In genomic region chrX:9614016-9614415, GRCh38 we compare ENCODE assay signal across 21 cellular contexts.
A peak's percentile ranks its signal among the peaks of the same experiment; 100 is the strongest.
DNase-seq lines count a peak whose midpoint lies in the region; ATAC-seq and TF ChIP-seq lines count a peak whose summit lies in the region.
"Had no signal": no experiment of that assay in that cellular context is flagged by ENCODE, and none has a peak within 500 bp of the region (broad histone marks: within the 10 kb centered on the region; RNA-seq: fewer than 3 reads in every experiment).

No MANE protein-coding gene starts in this region.

- H3K9ac ChIP-seq in endodermal cell (ENCODE audit: extremely low read depth, low read length, poor library complexity, severe bottlenecking) = no peak overlapping the region
- H3K9ac ChIP-seq: parathyroid adenoma had no signal

- peaks cover 2% of the 10 kb centered on the region for H3K36me3 Mint-ChIP-seq in endodermal cell (ENCODE audit: low read depth)

- no peaks in the 10 kb centered on the region for H3K4me1 ChIP-seq in endodermal cell (ENCODE audit: control insufficient read depth, insufficient read depth, low read length)
- H3K4me1 ChIP-seq: gastroesophageal sphincter, parathyroid adenoma had no signal

- no peak overlapping the region for H3K27ac Mint-ChIP-seq in endodermal cell
- H3K27ac Mint-ChIP-seq: activated CD8-positive, alpha-beta T cell treated with anti-CD3 and anti-CD28 coated beads, Interleukin-2, amount 10 ng/mL, durations not matched to agents 7 days and 5 days; activated naive CD8-positive, alpha-beta T cell treated with anti-CD3 and anti-CD28 coated beads, Interleukin-2, amount 10 ng/mL, durations not matched to agents 7 days and 5 days had no signal

- no peaks in the 10 kb centered on the region for H3K9me3 ChIP-seq in endodermal cell (ENCODE audit: control insufficient read depth, low read length)
- H3K9me3 ChIP-seq: gastroesophageal sphincter had no signal

- no peak for ATAC-seq in HG03460 (IDR thresholded peaks at IDR 0.05; ENCODE audit: unreplicated experiment)
- ATAC-seq: activated CD8-positive, alpha-beta T cell treated with anti-CD3 and anti-CD28 coated beads, Interleukin-2, amount 10 ng/mL, durations not matched to agents 7 days and 5 days; gastroesophageal sphincter had no signal

- no peak overlapping the region for H3K4me3 ChIP-seq in BJ (ENCODE audit: low read depth, low read length)
- no peak overlapping the region for H3K4me3 ChIP-seq in brain microvascular endothelial cell (ENCODE audit: low read depth, low read length)
- H3K4me3 ChIP-seq in endodermal cell (ENCODE audit: low read length) = no peak overlapping the region
- H3K4me3 ChIP-seq: gastroesophageal sphincter had no signal

- H3K4me1 Mint-ChIP-seq in endodermal cell = peaks cover 5% of the 10 kb centered on the region
- H3K4me1 Mint-ChIP-seq: activated naive CD8-positive, alpha-beta T cell treated with anti-CD3 and anti-CD28 coated beads, Interleukin-2, amount 10 ng/mL, durations not matched to agents 7 days and 5 days had no signal

- DNase-seq in BJ (ENCODE audit: low read depth) = peak; percentile 28
- peak; percentile 61 for DNase-seq in HT1080 (ENCODE audit: low read depth)
- peak; percentile 54 for DNase-seq in brain microvascular endothelial cell
- peak; percentile 44 for DNase-seq in kidney glomerular epithelial cell (lab: John Stamatoyannopoulos, UW)
- DNase-seq in endodermal cell = no peak
- no peak for DNase-seq in D341Med (ENCODE audit: low spot score)
- no peak for DNase-seq in activated gamma-delta T cell (lab: John Stamatoyannopoulos, UW)
- DNase-seq: activated CD8-positive, alpha-beta T cell treated with anti-CD3 and anti-CD28 coated beads, Interleukin-2, amount 10 ng/mL, durations not matched to agents 7 days and 5 days; activated naive CD8-positive, alpha-beta T cell treated with anti-CD3 and anti-CD28 coated beads, Interleukin-2, amount 10 ng/mL, durations not matched to agents 7 days and 5 days; effector memory CD4-positive, alpha-beta T cell; NCI-H1436 treated with DMSO at 0.1 percent for 48 hours; NCI-H2227 treated with DMSO at 0.1 percent for 48 hours; NK-92 treated with Interleukin-12 subunit alpha and Interleukin-12 subunit beta, amount 100 ng/mL, for 24 hours; small intestine; stimulated activated CD4-positive, alpha-beta T cell treated with anti-CD3 and anti-CD28 coated beads, Interleukin-4, amount 100 ng/mL, for 24 hours; substantia nigra had no signal

- no peak overlapping the region for H3K4me3 Mint-ChIP-seq in endodermal cell
- H3K4me3 Mint-ChIP-seq: activated CD8-positive, alpha-beta T cell treated with anti-CD3 and anti-CD28 coated beads, Interleukin-2, amount 10 ng/mL, durations not matched to agents 7 days and 5 days; activated naive CD8-positive, alpha-beta T cell treated with anti-CD3 and anti-CD28 coated beads, Interleukin-2, amount 10 ng/mL, durations not matched to agents 7 days and 5 days; central memory CD8-positive, alpha-beta T cell had no signal

- no peaks in the 10 kb centered on the region for H3K27me3 Mint-ChIP-seq in endodermal cell (ENCODE audit: insufficient read depth)
- H3K27me3 Mint-ChIP-seq: activated naive CD8-positive, alpha-beta T cell treated with anti-CD3 and anti-CD28 coated beads, Interleukin-2, amount 10 ng/mL, durations not matched to agents 7 days and 5 days; central memory CD8-positive, alpha-beta T cell had no signal

- no peak for TF ChIP-seq CTCF in BJ (IDR thresholded peaks at IDR 0.05; ENCODE audit: insufficient read depth, low read depth, low read length)
- no peak for TF ChIP-seq CTCF in brain microvascular endothelial cell (IDR thresholded peaks at IDR 0.05; ENCODE audit: low read depth, low read length, missing control alignments)
- no peak for TF ChIP-seq CTCF in endodermal cell (conservative IDR thresholded peaks at IDR 0.05)

- H3K27ac ChIP-seq in brain microvascular endothelial cell = no peak overlapping the region
- H3K27ac ChIP-seq in endodermal cell (ENCODE audit: low read depth, low read length) = no peak overlapping the region
- H3K27ac ChIP-seq: gastroesophageal sphincter, parathyroid adenoma, VCaP had no signal

- H3K36me3 ChIP-seq in BJ (ENCODE audit: control insufficient read depth, insufficient read depth, low read length) (no peaks in the 10 kb centered on the region), brain microvascular endothelial cell (replicated peaks) (no peaks in the 10 kb centered on the region), endodermal cell (ENCODE audit: control insufficient read depth, insufficient read depth, low read length) (no peaks in the 10 kb centered on the region)
- H3K36me3 ChIP-seq: gastroesophageal sphincter had no signal

- H3K9me3 Mint-ChIP-seq in endodermal cell = peaks cover 43% of the 10 kb centered on the region
- H3K9me3 Mint-ChIP-seq: activated naive CD8-positive, alpha-beta T cell treated with anti-CD3 and anti-CD28 coated beads, Interleukin-2, amount 10 ng/mL, durations not matched to agents 7 days and 5 days; central memory CD8-positive, alpha-beta T cell had no signal

- in situ Hi-C loops in brain microvascular endothelial cell (cut with HindIII; ENCODE audit: low pct_ligation_motif_present, low sequenced_read_pairs) = no loop called here

- POLR2A ChIA-PET in BJ (lab: Charles Lee) = no interaction called here

- 100% methylated on average over 1 of the region's 1 CpG; no CpG with 5 or more reads in 1 of the 2 experiments for WGBS in endodermal cell (ENCODE audit: insufficient coverage in 1 of 2, insufficient read length in 1 of 2), 2 experiments

- H3K27me3 ChIP-seq in BJ (ENCODE audit: control insufficient read depth, insufficient read depth, low read length) = no peaks in the 10 kb centered on the region
- no peaks in the 10 kb centered on the region for H3K27me3 ChIP-seq in brain microvascular endothelial cell (replicated peaks)
- H3K27me3 ChIP-seq in endodermal cell (ENCODE audit: control insufficient read depth, insufficient read depth, low read length, poor library complexity, severe bottlenecking) = no peaks in the 10 kb centered on the region
- H3K27me3 ChIP-seq: gastroesophageal sphincter had no signal

- CTCF ChIA-PET in BJ (lab: Yijun Ruan, JAX) = no interaction called here

Comparison
In these comparisons a context has a peak if more than half of its experiments do, and no peak if none do; other contexts are left out.
1. DNase-seq: peak in BJ (single experiment), HT1080 (single experiment), brain microvascular endothelial cell (single experiment) and kidney glomerular epithelial cell (single experiment); none in endodermal cell (single experiment), D341Med (single experiment) and activated gamma-delta T cell (single experiment).